8 cellular contexts compared by ENCODE assay signal in the genomic region with DNA sequence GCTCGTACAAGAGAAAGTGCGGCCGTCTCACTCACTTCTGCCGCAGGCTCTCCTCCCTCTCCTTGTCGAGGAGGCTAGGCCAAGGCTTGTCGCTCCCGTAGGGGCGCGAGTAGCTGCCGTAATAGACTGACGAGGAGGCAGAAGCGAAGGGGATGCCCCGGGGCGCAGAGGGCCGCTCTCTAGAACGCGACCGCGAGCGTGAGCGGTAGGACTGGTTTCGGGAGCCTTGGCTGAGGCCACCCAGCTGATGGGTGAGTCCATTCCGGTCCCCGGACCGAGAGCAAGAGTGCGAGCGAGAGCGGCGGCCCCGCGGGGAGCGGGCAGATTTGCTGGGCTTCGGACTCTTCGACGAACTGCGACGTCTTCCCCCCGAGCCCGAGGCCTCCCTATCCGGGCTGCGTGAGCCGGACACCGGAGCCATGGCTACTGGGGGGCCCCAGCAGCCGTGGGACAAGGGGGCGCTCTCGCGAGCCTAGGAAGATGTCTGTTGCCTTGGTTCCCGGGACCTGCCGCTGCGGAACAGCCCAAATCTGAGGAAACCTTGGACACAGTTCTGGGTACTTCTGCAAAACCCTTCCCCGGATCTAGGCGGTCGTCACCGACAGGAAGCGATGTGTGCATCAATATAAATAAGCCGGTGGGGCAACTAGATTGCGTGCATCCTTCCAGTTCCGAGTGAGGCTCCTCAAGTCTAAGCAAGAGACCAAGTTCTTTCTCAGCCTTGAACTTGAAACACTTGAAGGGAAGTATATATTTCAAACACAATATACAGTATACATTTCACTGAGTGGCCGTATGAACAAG. TPM values are rescaled to one million over a fixed set of nuclear protein-coding genes. Genes with fewer than 3 reads are reported as not detected.
A peak's percentile ranks its signal among the peaks of the same experiment; 100 is the strongest.
DNase-seq lines count a peak whose midpoint lies in the region; ATAC-seq and TF ChIP-seq lines count a peak whose summit lies in the region.

NKAP (minus strand) TSS at position 567 of the 804 bp plus-strand sequence; CDS start at position 421, 146 bp downstream.

- H3K36me3 ChIP-seq in DND-41 (ENCODE audit: insufficient read depth, low read length) (no peaks in the 10 kb centered on the region), KMS-11 (ENCODE audit: insufficient read depth) (no peaks in the 10 kb centered on the region), Peyer's patch (no peaks in the 10 kb centered on the region), esophagus muscularis mucosa (no peaks in the 10 kb centered on the region), muscle layer of duodenum (ENCODE audit: control insufficient read depth in 1 of 2, insufficient read depth in 2 of 2, low read length in 2 of 2) (no peaks in the 10 kb centered on the region)

- TF ChIP-seq CTCF in DND-41 (IDR thresholded peaks at IDR 0.05; ENCODE audit: borderline replicate concordance, extremely low read depth, low read length, poor library complexity, severe bottlenecking) (no peak), KMS-11 (conservative IDR thresholded peaks at IDR 0.05; ENCODE audit: low read depth, low read length) (no peak), Peyer's patch (IDR thresholded peaks at IDR 0.05) (no peak), esophagus muscularis mucosa (IDR thresholded peaks at IDR 0.05) (peak in 1 of 3 experiments; percentile 17)

- WGBS in esophagus muscularis mucosa = 37% methylated on average over 43 of the region's 59 CpGs

- DNase-seq in DND-41 (peak; percentile 83), Peyer's patch (peak; percentile 68 to 88 (median 72)), activated T-helper 1 cell treated with Interleukin-2 at 50 U/mL for 16 hours (ENCODE audit: low read depth) (peak; percentile 68), esophagus muscularis mucosa (ENCODE audit: extremely low spot score) (peak; percentile 94)
- peak; percentile 67 for DNase-seq in stimulated activated CD8-positive, alpha-beta memory T cell treated with anti-CD3 and anti-CD28 coated beads, Interleukin-7, amount 100 ng/mL, for 24 hours (ENCODE audit: low read depth)

- TF ChIP-seq POLR2A in Peyer's patch (IDR thresholded peaks at IDR 0.05) (peak in 1 of 2 donors; percentile 36), esophagus muscularis mucosa (IDR thresholded peaks at IDR 0.05; ENCODE audit: low read depth) (no peak)

- H3K4me1 ChIP-seq in DND-41 (ENCODE audit: insufficient read depth, low read length) (peaks cover 24% of the 10 kb centered on the region), KMS-11 (ENCODE audit: low read depth, poor library complexity, severe bottlenecking) (peaks cover 11% of the 10 kb centered on the region), Peyer's patch (peaks cover 0 to 8% (median 0%) of the 10 kb centered on the region in 4 donors), esophagus muscularis mucosa (peaks cover 4 to 23% (median 20%) of the 10 kb centered on the region in 4 donors), muscle layer of duodenum (ENCODE audit: control insufficient read depth in 1 of 2, insufficient read depth in 2 of 2, low read length in 2 of 2) (peaks cover 0 to 14% of the 10 kb centered on the region in 2 donors)

- H2AFZ ChIP-seq in DND-41 (ENCODE audit: low read depth, low read length) (peak within 1 kb of the TSS; percentile 81), KMS-11 (ENCODE audit: low read depth) (peak within 1 kb of the TSS; percentile 57)

- H4K20me1 ChIP-seq in DND-41 (ENCODE audit: insufficient read depth, low read length) = no peaks in the 10 kb centered on the region
- no peaks in the 10 kb centered on the region for H4K20me1 ChIP-seq in KMS-11 (ENCODE audit: insufficient read depth)

- H3K4me2 ChIP-seq in DND-41 (ENCODE audit: insufficient read depth, low read length) (peak within 1 kb of the TSS; percentile 84), KMS-11 (peak within 1 kb of the TSS; percentile 74)

- peak within 1 kb of the TSS; percentile 77 for H3K9ac ChIP-seq in DND-41 (ENCODE audit: low read depth, low read length)
- peak within 1 kb of the TSS; percentile 62 for H3K9ac ChIP-seq in KMS-11

- intact Hi-C loops in esophagus muscularis mucosa (cut with DNase I) = loop anchor here (10.0 kb wide), 1 partner anchor 301 kb away; no protein-coding TSS in a partner anchor

- H3K27me3 ChIP-seq in DND-41 (ENCODE audit: insufficient read depth, low read length, poor library complexity) = no peaks in the 10 kb centered on the region
- H3K27me3 ChIP-seq in KMS-11 (ENCODE audit: insufficient read depth, low read depth) = no peaks in the 10 kb centered on the region
- no peaks in the 10 kb centered on the region for H3K27me3 ChIP-seq in Peyer's patch
- no peaks in the 10 kb centered on the region for H3K27me3 ChIP-seq in esophagus muscularis mucosa
- no peaks in the 10 kb centered on the region for H3K27me3 ChIP-seq in muscle layer of duodenum (ENCODE audit: low read depth, low read length)

- no peak for TF ChIP-seq EP300 in esophagus muscularis mucosa (IDR thresholded peaks at IDR 0.05)

- ATAC-seq in DND-41 (ENCODE audit: insufficient read depth, low read depth) = peak; percentile 86
- peak; percentile 79 for ATAC-seq in GM21786 (IDR thresholded peaks at IDR 0.05; ENCODE audit: unreplicated experiment)

- H3K79me2 ChIP-seq in DND-41 (ENCODE audit: insufficient read depth, low read length) (peaks cover 23% of the 10 kb centered on the region), KMS-11 (ENCODE audit: insufficient read depth, low read depth) (0 out of 2 replicates have a peak, but pooled peaks cover 11% of the 10 kb centered on the region)

- peak within 1 kb of the TSS; percentile 60 for H3K27ac ChIP-seq in DND-41 (ENCODE audit: low read length)
- peak within 1 kb of the TSS; percentile 81 for H3K27ac ChIP-seq in KMS-11
- peak within 1 kb of the TSS; percentile 77 to 92 (median 82) for H3K27ac ChIP-seq in Peyer's patch
- peak within 1 kb of the TSS; percentile 74 to 90 (median 88) for H3K27ac ChIP-seq in esophagus muscularis mucosa (replicated peaks in 1 of 4)
- H3K27ac ChIP-seq in muscle layer of duodenum (ENCODE audit: low read length) = peak within 1 kb of the TSS; percentile 78

- H3K4me3 ChIP-seq in DND-41 (ENCODE audit: low read depth in 1 of 2, low read length in 2 of 2) (peak within 1 kb of the TSS; percentile 67 to 98), KMS-11 (IDR thresholded peaks at IDR 0.05; ENCODE audit: insufficient read depth, low read depth, low read length) (no peak within 1 kb of the TSS), Peyer's patch (peak within 1 kb of the TSS; percentile 57 to 87 (median 65)), esophagus muscularis mucosa (peak within 1 kb of the TSS; percentile 56 to 78 (median 70)), muscle layer of duodenum (ENCODE audit: low read depth in 1 of 2, low read length in 2 of 2) (peak within 1 kb of the TSS; percentile 80 to 90)

- H3K9me3 ChIP-seq in DND-41 (ENCODE audit: insufficient read depth, low read length, severe bottlenecking) = no peaks in the 10 kb centered on the region
- H3K9me3 ChIP-seq in Peyer's patch = no peaks in the 10 kb centered on the region
- H3K9me3 ChIP-seq in esophagus muscularis mucosa = no peaks in the 10 kb centered on the region
- H3K9me3 ChIP-seq in muscle layer of duodenum (ENCODE audit: control insufficient read depth in 1 of 2, low read length in 2 of 2) = no peaks in the 10 kb centered on the region

RNA-seq across cellular contexts. Expression of gene NKAP, which starts in this region (rescaled TPM):
- total RNA-seq in Peyer's patch (10 to 100 TPM in 2 of 4 donors, 1 to 10 TPM in 2; 4.1 to 10.5 (median 7.7) TPM), esophagus muscularis mucosa (1 to 10 TPM; 5.3 to 7.1 (median 6.6) TPM)
